In the genomic region with DNA sequence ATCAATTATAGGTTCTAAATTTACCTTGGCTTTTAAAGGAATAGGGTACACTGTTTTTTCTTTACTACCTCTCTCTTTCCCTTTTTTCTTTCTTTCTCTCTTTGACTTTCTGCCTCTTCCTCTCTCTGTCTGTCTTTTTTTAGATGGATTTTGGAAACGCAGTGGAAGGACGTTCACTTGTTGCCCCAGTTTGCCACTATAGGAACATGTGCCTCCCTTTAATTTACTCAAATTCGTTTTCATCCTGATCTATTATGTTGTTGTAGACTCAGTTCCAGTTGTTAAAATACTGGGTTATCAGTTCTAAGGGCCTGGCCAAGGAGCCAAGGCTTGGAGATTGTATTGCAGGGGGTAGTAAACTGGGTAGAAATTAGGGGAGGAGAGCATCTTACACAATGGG, we compare ENCODE assay signal across 37 cellular contexts. TPM values are rescaled to one million over a fixed set of nuclear protein-coding genes. Genes with fewer than 3 reads are reported as not detected.
"Had no signal": no experiment of that assay in that cellular context is flagged by ENCODE, and none has a peak within 500 bp of the region (broad histone marks: within the 10 kb centered on the region; RNA-seq: fewer than 3 reads in every experiment).

No MANE protein-coding gene starts in this region.

- H3K27ac Mint-ChIP-seq: activated CD4-positive, alpha-beta memory T cell treated with anti-CD3 and anti-CD28 coated beads for 36 hours; activated CD4-positive, alpha-beta T cell treated with anti-CD3 and anti-CD28 coated beads for 36 hours; activated CD4-positive, alpha-beta T cell treated with anti-CD3 and anti-CD28 coated beads, Interleukin-2, amount 10 ng/mL, durations not matched to agents 24 days and 14 days; activated CD8-positive, alpha-beta memory T cell treated with anti-CD3 and anti-CD28 coated beads, Interleukin-2, amount 10 ng/mL, durations not matched to agents 7 days and 5 days; activated CD8-positive, alpha-beta T cell treated with anti-CD3 and anti-CD28 coated beads, Interleukin-2, amount 10 ng/mL, durations not matched to agents 7 days and 5 days; activated naive CD4-positive, alpha-beta T cell treated with anti-CD3 and anti-CD28 coated beads for 36 hours; activated naive CD4-positive, alpha-beta T cell treated with anti-CD3 and anti-CD28 coated beads, Interleukin-2, amount 50 U/mL, for 24 hours; activated naive CD8-positive, alpha-beta T cell treated with anti-CD3 and anti-CD28 coated beads for 36 hours; activated naive CD8-positive, alpha-beta T cell treated with anti-CD3 and anti-CD28 coated beads, Interleukin-2, amount 50 U/mL, for 24 hours; activated T-helper 1 cell treated with anti-CD3 and anti-CD28 coated beads, Interleukin-12 subunit alpha, Interleukin-12 subunit beta, Interleukin-2, Interleukin-4 antibody, amounts not matched to agents 30 ng/mL and 10 ng/mL and 1 ng/mL, durations not matched to agents 14 hours and 24 hours and 36 hours; activated T-helper 2 cell treated with anti-CD3 and anti-CD28 coated beads, Interferon-gamma antibody, Interleukin-2, Interleukin-4, amounts not matched to agents 10 μg/mL and 5 μg/mL and 100 μg/mL, durations not matched to agents 14 hours and 24 hours and 36 hours; brain; effector memory CD8-positive, alpha-beta T cell had no signal

- H3K27ac ChIP-seq: adrenal gland, ascending aorta, breast epithelium, cardiac muscle cell, colonic mucosa, esophagus muscularis mucosa, foreskin keratinocyte, gastrocnemius medialis had no signal

- H3K4me1 Mint-ChIP-seq: activated CD4-positive, alpha-beta T cell treated with anti-CD3 and anti-CD28 coated beads for 36 hours; activated CD4-positive, alpha-beta T cell treated with anti-CD3 and anti-CD28 coated beads, Interleukin-2, amount 10 ng/mL, durations not matched to agents 24 days and 14 days; activated naive CD8-positive, alpha-beta T cell treated with anti-CD3 and anti-CD28 coated beads, Interleukin-2, amount 50 U/mL, for 24 hours; brain had no signal

- H3K9me3 Mint-ChIP-seq: activated CD4-positive, alpha-beta memory T cell treated with anti-CD3 and anti-CD28 coated beads for 36 hours; activated CD4-positive, alpha-beta T cell treated with anti-CD3 and anti-CD28 coated beads, Interleukin-2, amount 10 ng/mL, durations not matched to agents 24 days and 14 days; activated naive CD4-positive, alpha-beta T cell treated with anti-CD3 and anti-CD28 coated beads for 36 hours; activated naive CD4-positive, alpha-beta T cell treated with anti-CD3 and anti-CD28 coated beads, Interleukin-2, amount 50 U/mL, for 24 hours; activated naive CD8-positive, alpha-beta T cell treated with anti-CD3 and anti-CD28 coated beads for 36 hours; activated naive CD8-positive, alpha-beta T cell treated with anti-CD3 and anti-CD28 coated beads, Interleukin-2, amount 50 U/mL, for 24 hours; activated T-helper 1 cell treated with anti-CD3 and anti-CD28 coated beads, Interleukin-12 subunit alpha, Interleukin-12 subunit beta, Interleukin-2, Interleukin-4 antibody, amounts not matched to agents 30 ng/mL and 10 ng/mL and 1 ng/mL, durations not matched to agents 14 hours and 24 hours and 36 hours; activated T-helper 2 cell treated with anti-CD3 and anti-CD28 coated beads, Interferon-gamma antibody, Interleukin-2, Interleukin-4, amounts not matched to agents 10 μg/mL and 5 μg/mL and 100 μg/mL, durations not matched to agents 14 hours and 24 hours and 36 hours; brain; effector memory CD8-positive, alpha-beta T cell had no signal

- DNase-seq: activated CD4-positive, alpha-beta memory T cell treated with anti-CD3 and anti-CD28 coated beads for 36 hours; activated CD4-positive, alpha-beta T cell treated with anti-CD3 and anti-CD28 coated beads for 36 hours; activated CD4-positive, alpha-beta T cell treated with anti-CD3 and anti-CD28 coated beads, Interleukin-2, amount 10 ng/mL, durations not matched to agents 24 days and 14 days; activated CD4-positive, CD25-positive, alpha-beta regulatory T cell; activated CD4-positive, CD25-positive, alpha-beta regulatory T cell treated with anti-CD3 and anti-CD28 coated beads, Interleukin-2, amount 50 U/mL, for 72 hours; activated CD8-positive, alpha-beta memory T cell treated with anti-CD3 and anti-CD28 coated beads, Interleukin-2, amount 10 ng/mL, durations not matched to agents 7 days and 5 days; activated CD8-positive, alpha-beta memory T cell treated with anti-CD3 and anti-CD28 coated beads, Interleukin-2, amount 50 U/mL, for 4 hours; activated CD8-positive, alpha-beta T cell treated with anti-CD3 and anti-CD28 coated beads, Interleukin-2, amount 10 ng/mL, durations not matched to agents 7 days and 5 days; activated effector memory CD4-positive, alpha-beta T cell treated with anti-CD3 and anti-CD28 coated beads, Interleukin-2, amount 50 U/mL, for 16 hours; activated naive CD4-positive, alpha-beta T cell treated with anti-CD3 and anti-CD28 coated beads for 36 hours; activated naive CD8-positive, alpha-beta T cell treated with anti-CD3 and anti-CD28 coated beads for 36 hours; activated naive CD8-positive, alpha-beta T cell treated with anti-CD3 and anti-CD28 coated beads, Interleukin-2, amount 50 U/mL, for 24 hours; activated T-cell treated with anti-CD3 and anti-CD28 coated beads, Interleukin-2, amount 50 U/mL, for 1 hour; activated T-cell treated with anti-CD3 and anti-CD28 coated beads, Interleukin-2, amount 50 U/mL, for 48 hours; central memory CD4-positive, alpha-beta T cell; cerebellar nuclear complex; colonic mucosa; dermis blood vessel endothelial cell; effector CD4-positive, alpha-beta T cell; effector memory CD8-positive, alpha-beta T cell; erythroblast; foreskin keratinocyte; gastrocnemius medialis; glutamatergic neuron; T-helper 2 cell had no signal

- H3K36me3 ChIP-seq: adrenal gland, ascending aorta, breast epithelium, cardiac muscle cell, colonic mucosa, esophagus muscularis mucosa, gastrocnemius medialis, heart left ventricle had no signal

- H3K4me3 ChIP-seq: adrenal gland, ascending aorta, breast epithelium, cardiac muscle cell, colonic mucosa, esophagus muscularis mucosa, gastrocnemius medialis had no signal

- H3K9me3 ChIP-seq: adrenal gland, ascending aorta, breast epithelium, colonic mucosa, esophagus muscularis mucosa, gastrocnemius medialis had no signal

- H3K27me3 ChIP-seq: adrenal gland, ascending aorta, breast epithelium, cardiac muscle cell, colonic mucosa, esophagus muscularis mucosa, gastrocnemius medialis had no signal

- H3K4me1 ChIP-seq: adrenal gland, ascending aorta, breast epithelium, colonic mucosa, esophagus muscularis mucosa, foreskin keratinocyte, gastrocnemius medialis, heart left ventricle had no signal

- H3K4me3 Mint-ChIP-seq: activated CD4-positive, alpha-beta memory T cell treated with anti-CD3 and anti-CD28 coated beads for 36 hours; activated CD4-positive, alpha-beta T cell treated with anti-CD3 and anti-CD28 coated beads for 36 hours; activated CD4-positive, alpha-beta T cell treated with anti-CD3 and anti-CD28 coated beads, Interleukin-2, amount 10 ng/mL, durations not matched to agents 24 days and 14 days; activated CD8-positive, alpha-beta memory T cell treated with anti-CD3 and anti-CD28 coated beads, Interleukin-2, amount 10 ng/mL, durations not matched to agents 7 days and 5 days; activated CD8-positive, alpha-beta T cell treated with anti-CD3 and anti-CD28 coated beads, Interleukin-2, amount 10 ng/mL, durations not matched to agents 7 days and 5 days; activated naive CD4-positive, alpha-beta T cell treated with anti-CD3 and anti-CD28 coated beads for 36 hours; activated naive CD4-positive, alpha-beta T cell treated with anti-CD3 and anti-CD28 coated beads, Interleukin-2, amount 50 U/mL, for 24 hours; activated naive CD8-positive, alpha-beta T cell treated with anti-CD3 and anti-CD28 coated beads for 36 hours; activated naive CD8-positive, alpha-beta T cell treated with anti-CD3 and anti-CD28 coated beads, Interleukin-2, amount 50 U/mL, for 24 hours; activated T-helper 1 cell treated with anti-CD3 and anti-CD28 coated beads, Interleukin-12 subunit alpha, Interleukin-12 subunit beta, Interleukin-2, Interleukin-4 antibody, amounts not matched to agents 30 ng/mL and 10 ng/mL and 1 ng/mL, durations not matched to agents 14 hours and 24 hours and 36 hours; brain; effector memory CD8-positive, alpha-beta T cell had no signal

- H3K36me3 Mint-ChIP-seq: activated CD4-positive, alpha-beta memory T cell treated with anti-CD3 and anti-CD28 coated beads for 36 hours; activated CD8-positive, alpha-beta memory T cell treated with anti-CD3 and anti-CD28 coated beads, Interleukin-2, amount 10 ng/mL, durations not matched to agents 7 days and 5 days; activated naive CD4-positive, alpha-beta T cell treated with anti-CD3 and anti-CD28 coated beads, Interleukin-2, amount 50 U/mL, for 24 hours; activated naive CD8-positive, alpha-beta T cell treated with anti-CD3 and anti-CD28 coated beads for 36 hours; brain had no signal

- ATAC-seq: activated CD4-positive, alpha-beta T cell treated with anti-CD3 and anti-CD28 coated beads for 36 hours; activated CD8-positive, alpha-beta memory T cell treated with anti-CD3 and anti-CD28 coated beads, Interleukin-2, amount 10 ng/mL, durations not matched to agents 7 days and 5 days; activated CD8-positive, alpha-beta T cell treated with anti-CD3 and anti-CD28 coated beads, Interleukin-2, amount 10 ng/mL, durations not matched to agents 7 days and 5 days; activated naive CD8-positive, alpha-beta T cell treated with anti-CD3 and anti-CD28 coated beads, Interleukin-2, amount 50 U/mL, for 24 hours; effector memory CD8-positive, alpha-beta T cell; foreskin keratinocyte; gastrocnemius medialis; heart left ventricle had no signal

RNA-seq across cellular contexts. Expression of a gene that starts 1.1 kb away (rescaled TPM):
- total RNA-seq: activated CD4-positive, alpha-beta memory T cell treated with anti-CD3 and anti-CD28 coated beads for 36 hours; activated CD4-positive, alpha-beta T cell treated with anti-CD3 and anti-CD28 coated beads for 36 hours; activated CD4-positive, alpha-beta T cell treated with anti-CD3 and anti-CD28 coated beads, Interleukin-2, amount 10 ng/mL, durations not matched to agents 24 days and 14 days; activated CD8-positive, alpha-beta memory T cell treated with anti-CD3 and anti-CD28 coated beads for 36 hours; activated CD8-positive, alpha-beta memory T cell treated with anti-CD3 and anti-CD28 coated beads, Interleukin-2, amount 10 ng/mL, durations not matched to agents 7 days and 5 days; activated CD8-positive, alpha-beta T cell treated with anti-CD3 and anti-CD28 coated beads, Interleukin-2, amount 10 ng/mL, durations not matched to agents 7 days and 5 days; activated naive CD4-positive, alpha-beta T cell treated with anti-CD3 and anti-CD28 coated beads for 36 hours; activated naive CD8-positive, alpha-beta T cell treated with anti-CD3 and anti-CD28 coated beads for 36 hours; activated T-helper 1 cell treated with anti-CD3 and anti-CD28 coated beads, Interleukin-12 subunit alpha, Interleukin-12 subunit beta, Interleukin-2, Interleukin-4 antibody, amounts not matched to agents 30 ng/mL and 10 ng/mL and 1 ng/mL, durations not matched to agents 14 hours and 24 hours and 36 hours; activated T-helper 2 cell treated with anti-CD3 and anti-CD28 coated beads, Interferon-gamma antibody, Interleukin-2, Interleukin-4, amounts not matched to agents 10 μg/mL and 5 μg/mL and 100 μg/mL, durations not matched to agents 14 hours and 24 hours and 36 hours; adrenal gland; ascending aorta; breast epithelium; cardiac muscle cell; colonic mucosa; dermis blood vessel endothelial cell; esophagus muscularis mucosa; foreskin keratinocyte; gastrocnemius medialis; heart left ventricle; T-helper 1 cell treated with Interleukin-12 subunit alpha and Interleukin-12 subunit beta and Interleukin-4 antibody, amounts not matched to agents 30 ng/mL and 1 ng/mL, for 36 hours had no signal
- polyA plus RNA-seq: adrenal gland, cardiac muscle cell, foreskin keratinocyte, heart left ventricle had no signal

RNA-seq across cellular contexts. Expression of a gene that starts 37.4 kb away (rescaled TPM):
- total RNA-seq: activated CD4-positive, alpha-beta memory T cell treated with anti-CD3 and anti-CD28 coated beads for 36 hours; activated CD8-positive, alpha-beta memory T cell treated with anti-CD3 and anti-CD28 coated beads for 36 hours; activated CD8-positive, alpha-beta memory T cell treated with anti-CD3 and anti-CD28 coated beads, Interleukin-2, amount 10 ng/mL, durations not matched to agents 7 days and 5 days; activated CD8-positive, alpha-beta T cell treated with anti-CD3 and anti-CD28 coated beads, Interleukin-2, amount 10 ng/mL, durations not matched to agents 7 days and 5 days; activated naive CD4-positive, alpha-beta T cell treated with anti-CD3 and anti-CD28 coated beads for 36 hours; activated naive CD8-positive, alpha-beta T cell treated with anti-CD3 and anti-CD28 coated beads for 36 hours; activated T-helper 1 cell treated with anti-CD3 and anti-CD28 coated beads, Interleukin-12 subunit alpha, Interleukin-12 subunit beta, Interleukin-2, Interleukin-4 antibody, amounts not matched to agents 30 ng/mL and 10 ng/mL and 1 ng/mL, durations not matched to agents 14 hours and 24 hours and 36 hours; activated T-helper 2 cell treated with anti-CD3 and anti-CD28 coated beads, Interferon-gamma antibody, Interleukin-2, Interleukin-4, amounts not matched to agents 10 μg/mL and 5 μg/mL and 100 μg/mL, durations not matched to agents 14 hours and 24 hours and 36 hours; adrenal gland; ascending aorta; colonic mucosa; dermis blood vessel endothelial cell; foreskin keratinocyte; gastrocnemius medialis; heart left ventricle; T-helper 1 cell treated with Interleukin-12 subunit alpha and Interleukin-12 subunit beta and Interleukin-4 antibody, amounts not matched to agents 30 ng/mL and 1 ng/mL, for 36 hours had no signal
- polyA plus RNA-seq: foreskin keratinocyte, heart left ventricle had no signal
